In genomic region chr9:131732636-131733340, GRCh38 we compare ENCODE assay signal across 10 cellular contexts. TPM values are rescaled to one million over a fixed set of nuclear protein-coding genes. Genes with fewer than 3 reads are reported as not detected.
DNase-seq lines count a peak whose midpoint lies in the region; FAIRE-seq and TF ChIP-seq lines count a peak whose summit lies in the region.
"Had no signal": no experiment of that assay in that cellular context is flagged by ENCODE, and none has a peak within 500 bp of the region (broad histone marks: within the 10 kb centered on the region; RNA-seq: fewer than 3 reads in every experiment).

No MANE protein-coding gene starts in this region.

- no peak for TF ChIP-seq POLR2A in GM12892 (IDR thresholded peaks at IDR 0.05; ENCODE audit: low read depth, low read length)

- H3K4me3 ChIP-seq in tibial artery: no peak overlapping the region
- H3K4me3 ChIP-seq: body of pancreas had no signal

- no peaks in the 10 kb centered on the region for H3K36me3 ChIP-seq in tibial artery

- no peak for TF ChIP-seq CTCF in tibial artery (IDR thresholded peaks at IDR 0.05)
- no peak for TF ChIP-seq CTCF in mesothelial cell of epicardium (IDR thresholded peaks at IDR 0.05; ENCODE audit: unreplicated experiment)

- peaks cover 41% of the 10 kb centered on the region for H3K36me3 Mint-ChIP-seq in T-helper 2 cell treated with Interferon-gamma antibody and Interleukin-4, amounts not matched to agents 5 μg/mL and 100 μg/mL, for 36 hours (ENCODE audit: low read depth)
- H3K36me3 Mint-ChIP-seq in mesothelial cell of epicardium: peaks cover 2% of the 10 kb centered on the region

- H3K9me3 ChIP-seq in tibial artery: no peaks in the 10 kb centered on the region
- H3K9me3 ChIP-seq: body of pancreas had no signal

- no peaks in the 10 kb centered on the region for H3K9me3 Mint-ChIP-seq in T-helper 2 cell treated with Interferon-gamma antibody and Interleukin-4, amounts not matched to agents 5 μg/mL and 100 μg/mL, for 36 hours
- H3K9me3 Mint-ChIP-seq in mesothelial cell of epicardium: no peaks in the 10 kb centered on the region

- H3K27ac ChIP-seq in tibial artery: peak overlapping the region; percentile 56 to 67
- H3K27ac ChIP-seq: C4-2B had no signal

- no peaks in the 10 kb centered on the region for H3K27me3 Mint-ChIP-seq in T-helper 2 cell treated with Interferon-gamma antibody and Interleukin-4, amounts not matched to agents 5 μg/mL and 100 μg/mL, for 36 hours (ENCODE audit: low read depth)
- no peaks in the 10 kb centered on the region for H3K27me3 Mint-ChIP-seq in mesothelial cell of epicardium (ENCODE audit: low read depth)

- H3K27ac Mint-ChIP-seq in T-helper 2 cell treated with Interferon-gamma antibody and Interleukin-4, amounts not matched to agents 5 μg/mL and 100 μg/mL, for 36 hours: peak overlapping the region; percentile 98
- no peak overlapping the region for H3K27ac Mint-ChIP-seq in mesothelial cell of epicardium

- H3K4me1 ChIP-seq in tibial artery: peaks cover 0 to 94% (median 69%) of the 10 kb centered on the region in 4 donors

- FAIRE-seq in GM12892 (lab: Jason Lieb, UNC): no peak

- H3K27me3 ChIP-seq in tibial artery: no peaks in the 10 kb centered on the region
- H3K27me3 ChIP-seq: body of pancreas had no signal

- peaks cover 86% of the 10 kb centered on the region for H3K4me1 Mint-ChIP-seq in T-helper 2 cell treated with Interferon-gamma antibody and Interleukin-4, amounts not matched to agents 5 μg/mL and 100 μg/mL, for 36 hours (ENCODE audit: low read depth)
- peaks cover 58% of the 10 kb centered on the region for H3K4me1 Mint-ChIP-seq in mesothelial cell of epicardium

- intact Hi-C loops in tibial artery (cut with DNase I; ENCODE audit: low total_unique reads): loop anchor here (10.0 kb wide), 1 partner anchor 58 kb away; no protein-coding TSS in a partner anchor

- peak overlapping the region; percentile 82 for H3K4me3 Mint-ChIP-seq in T-helper 2 cell treated with Interferon-gamma antibody and Interleukin-4, amounts not matched to agents 5 μg/mL and 100 μg/mL, for 36 hours
- no peak overlapping the region for H3K4me3 Mint-ChIP-seq in mesothelial cell of epicardium

- DNase-seq in activated gamma-delta T cell treated with Interleukin-2 at 50 U/mL for 16 hours: peak; percentile 53
- no peak for DNase-seq in activated gamma-delta T cell (lab: John Stamatoyannopoulos, UW)
- DNase-seq in T-helper 2 cell treated with Interferon-gamma antibody and Interleukin-4, amounts not matched to agents 5 μg/mL and 100 μg/mL, for 36 hours (ENCODE audit: low spot score): no peak
- peak; percentile 55 for DNase-seq in germinal center (ENCODE audit: low spot score)
- DNase-seq in tibial artery: no peak
- no peak for DNase-seq in nucleus accumbens (lab: John Stamatoyannopoulos, UW)
- no peak for DNase-seq in mesothelial cell of epicardium (ENCODE audit: low spot score in 2 of 2, unreplicated experiment in 2 of 2)
- no peak for DNase-seq in GM12892 (ENCODE audit: insufficient read length)

RNA-seq across cellular contexts. Expression of gene RAPGEF1, which starts 7.1 kb away (rescaled TPM):
- 49.3 to 59.1 TPM (median 50.4 TPM) in 3 replicates for total RNA-seq in mesothelial cell of epicardium
- polyA plus RNA-seq in GM12892 (2012; ENCODE audit: missing spikeins): 58.6 TPM

Comparison
In these comparisons a context has a peak if more than half of its experiments do, and no peak if none do; other contexts are left out.
1. DNase-seq: peak in activated gamma-delta T cell treated with Interleukin-2 at 50 U/mL for 16 hours (single experiment) and germinal center (single experiment); none in activated gamma-delta T cell (single experiment), T-helper 2 cell treated with Interferon-gamma antibody and Interleukin-4, amounts not matched to agents 5 μg/mL and 100 μg/mL, for 36 hours (single experiment), tibial artery (0 of 2), nucleus accumbens (0 of 56), mesothelial cell of epicardium (0 of 2) and GM12892 (single experiment).